Comparison of ENCODE assay signal across 1 cellular context in the genomic region with DNA sequence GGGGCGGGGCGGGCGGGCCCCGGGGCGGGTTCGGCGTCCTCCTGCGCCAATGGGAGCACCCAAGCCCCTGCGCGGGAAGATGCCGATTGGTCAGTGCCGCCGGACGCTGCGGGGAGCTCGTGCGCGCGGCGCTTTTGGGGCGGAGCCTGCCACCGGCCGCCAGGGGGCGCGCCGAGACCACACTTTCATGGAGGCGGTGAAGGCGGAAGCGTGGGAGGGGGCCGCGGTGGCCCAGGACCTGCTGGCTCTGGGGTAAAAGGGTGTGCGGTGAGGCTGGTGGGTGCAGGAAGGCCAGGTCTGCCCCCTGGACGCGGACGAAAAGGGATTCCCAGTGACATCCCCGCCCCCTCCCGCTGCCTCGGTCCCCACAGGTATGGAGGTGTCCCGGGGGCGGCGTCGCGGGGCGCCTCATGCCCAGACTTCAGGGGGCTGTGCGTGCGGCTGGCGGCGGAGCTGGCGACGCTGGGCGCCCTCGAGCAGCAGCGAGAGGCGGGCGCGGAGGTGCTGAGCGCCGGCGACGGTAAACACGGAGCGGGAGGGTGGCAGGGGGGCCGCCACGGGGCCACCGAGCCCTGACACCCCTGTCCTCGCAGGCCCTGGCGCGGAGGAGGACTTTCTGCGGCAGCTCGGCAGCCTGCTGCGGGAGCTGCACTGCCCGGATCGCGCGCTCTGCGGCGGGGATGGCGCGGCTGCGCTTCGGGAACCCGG.
A peak's percentile ranks its signal among the peaks of the same experiment; 100 is the strongest.
TF ChIP-seq lines count a peak whose summit lies in the region.

A gene (plus strand): TSS at position 127 of the 708 bp plus-strand sequence. CDS start 61 bp downstream, at position 188.

TF ChIP-seq in GM12878, 131 proteins besides CTCF, POLR2A, EP300 and RAD21 (continued from another document):
- TF ChIP-seq, protein P1, sequence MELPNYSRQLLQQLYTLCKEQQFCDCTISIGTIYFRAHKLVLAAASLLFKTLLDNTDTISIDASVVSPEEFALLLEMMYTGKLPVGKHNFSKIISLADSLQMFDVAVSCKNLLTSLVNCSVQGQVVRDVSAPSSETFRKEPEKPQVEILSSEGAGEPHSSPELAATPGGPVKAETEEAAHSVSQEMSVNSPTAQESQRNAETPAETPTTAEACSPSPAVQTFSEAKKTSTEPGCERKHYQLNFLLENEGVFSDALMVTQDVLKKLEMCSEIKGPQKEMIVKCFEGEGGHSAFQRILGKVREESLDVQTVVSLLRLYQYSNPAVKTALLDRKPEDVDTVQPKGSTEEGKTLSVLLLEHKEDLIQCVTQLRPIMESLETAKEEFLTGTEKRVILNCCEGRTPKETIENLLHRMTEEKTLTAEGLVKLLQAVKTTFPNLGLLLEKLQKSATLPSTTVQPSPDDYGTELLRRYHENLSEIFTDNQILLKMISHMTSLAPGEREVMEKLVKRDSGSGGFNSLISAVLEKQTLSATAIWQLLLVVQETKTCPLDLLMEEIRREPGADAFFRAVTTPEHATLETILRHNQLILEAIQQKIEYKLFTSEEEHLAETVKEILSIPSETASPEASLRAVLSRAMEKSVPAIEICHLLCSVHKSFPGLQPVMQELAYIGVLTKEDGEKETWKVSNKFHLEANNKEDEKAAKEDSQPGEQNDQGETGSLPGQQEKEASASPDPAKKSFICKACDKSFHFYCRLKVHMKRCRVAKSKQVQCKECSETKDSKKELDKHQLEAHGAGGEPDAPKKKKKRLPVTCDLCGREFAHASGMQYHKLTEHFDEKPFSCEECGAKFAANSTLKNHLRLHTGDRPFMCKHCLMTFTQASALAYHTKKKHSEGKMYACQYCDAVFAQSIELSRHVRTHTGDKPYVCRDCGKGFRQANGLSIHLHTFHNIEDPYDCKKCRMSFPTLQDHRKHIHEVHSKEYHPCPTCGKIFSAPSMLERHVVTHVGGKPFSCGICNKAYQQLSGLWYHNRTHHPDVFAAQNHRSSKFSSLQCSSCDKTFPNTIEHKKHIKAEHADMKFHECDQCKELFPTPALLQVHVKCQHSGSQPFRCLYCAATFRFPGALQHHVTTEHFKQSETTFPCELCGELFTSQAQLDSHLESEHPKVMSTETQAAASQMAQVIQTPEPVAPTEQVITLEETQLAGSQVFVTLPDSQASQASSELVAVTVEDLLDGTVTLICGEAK (IDR thresholded peaks at IDR 0.05; ENCODE audit: borderline replicate concordance), result no peak
- TF ChIP-seq RAD51 (IDR thresholded peaks at IDR 0.05), result no peak
- TF ChIP-seq MEF2B (IDR thresholded peaks at IDR 0.05; ENCODE audit: partially characterized antibody, poor library complexity, severe bottlenecking), result no peak
- TF ChIP-seq TARDBP (IDR thresholded peaks at IDR 0.05; ENCODE audit: borderline replicate concordance), result no peak
- TF ChIP-seq HDAC6 (IDR thresholded peaks at IDR 0.05; ENCODE audit: unreplicated experiment), result no peak
- TF ChIP-seq BRCA1 (IDR thresholded peaks at IDR 0.05; ENCODE audit: low read depth, low read length), result no peak
- TF ChIP-seq PAX5 (IDR thresholded peaks at IDR 0.05; ENCODE audit: borderline replicate concordance, low read depth, low read length), result 0 out of 2 replicates have a peak, but pooled peaks have one; percentile 21
- TF ChIP-seq EZH2 (IDR thresholded peaks at IDR 0.05; ENCODE audit: borderline replicate concordance, control insufficient read depth, low read depth, low read length), result no peak
- TF ChIP-seq SPI1 (IDR thresholded peaks at IDR 0.05; ENCODE audit: borderline replicate concordance, insufficient read depth, low read depth, low read length), result no peak
- TF ChIP-seq, protein P2, sequence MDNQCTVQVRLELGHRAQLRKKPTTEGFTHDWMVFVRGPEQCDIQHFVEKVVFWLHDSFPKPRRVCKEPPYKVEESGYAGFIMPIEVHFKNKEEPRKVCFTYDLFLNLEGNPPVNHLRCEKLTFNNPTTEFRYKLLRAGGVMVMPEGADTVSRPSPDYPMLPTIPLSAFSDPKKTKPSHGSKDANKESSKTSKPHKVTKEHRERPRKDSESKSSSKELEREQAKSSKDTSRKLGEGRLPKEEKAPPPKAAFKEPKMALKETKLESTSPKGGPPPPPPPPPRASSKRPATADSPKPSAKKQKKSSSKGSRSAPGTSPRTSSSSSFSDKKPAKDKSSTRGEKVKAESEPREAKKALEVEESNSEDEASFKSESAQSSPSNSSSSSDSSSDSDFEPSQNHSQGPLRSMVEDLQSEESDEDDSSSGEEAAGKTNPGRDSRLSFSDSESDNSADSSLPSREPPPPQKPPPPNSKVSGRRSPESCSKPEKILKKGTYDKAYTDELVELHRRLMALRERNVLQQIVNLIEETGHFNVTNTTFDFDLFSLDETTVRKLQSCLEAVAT (IDR thresholded peaks at IDR 0.05), result no peak
- peak; percentile 39; the same call in 1 of the 2 replicates for TF ChIP-seq NRF1 (conservative IDR thresholded peaks at IDR 0.05; ENCODE audit: low read depth, low read length)
- no peak for TF ChIP-seq JUND (IDR thresholded peaks at IDR 0.05; ENCODE audit: low read depth, low read length)
- no peak for TF ChIP-seq ZZZ3 (IDR thresholded peaks at IDR 0.05; ENCODE audit: control insufficient read depth, insufficient read length, low read depth)
- no peak for TF ChIP-seq IKZF2 (IDR thresholded peaks at IDR 0.05)
- TF ChIP-seq, protein P3, sequence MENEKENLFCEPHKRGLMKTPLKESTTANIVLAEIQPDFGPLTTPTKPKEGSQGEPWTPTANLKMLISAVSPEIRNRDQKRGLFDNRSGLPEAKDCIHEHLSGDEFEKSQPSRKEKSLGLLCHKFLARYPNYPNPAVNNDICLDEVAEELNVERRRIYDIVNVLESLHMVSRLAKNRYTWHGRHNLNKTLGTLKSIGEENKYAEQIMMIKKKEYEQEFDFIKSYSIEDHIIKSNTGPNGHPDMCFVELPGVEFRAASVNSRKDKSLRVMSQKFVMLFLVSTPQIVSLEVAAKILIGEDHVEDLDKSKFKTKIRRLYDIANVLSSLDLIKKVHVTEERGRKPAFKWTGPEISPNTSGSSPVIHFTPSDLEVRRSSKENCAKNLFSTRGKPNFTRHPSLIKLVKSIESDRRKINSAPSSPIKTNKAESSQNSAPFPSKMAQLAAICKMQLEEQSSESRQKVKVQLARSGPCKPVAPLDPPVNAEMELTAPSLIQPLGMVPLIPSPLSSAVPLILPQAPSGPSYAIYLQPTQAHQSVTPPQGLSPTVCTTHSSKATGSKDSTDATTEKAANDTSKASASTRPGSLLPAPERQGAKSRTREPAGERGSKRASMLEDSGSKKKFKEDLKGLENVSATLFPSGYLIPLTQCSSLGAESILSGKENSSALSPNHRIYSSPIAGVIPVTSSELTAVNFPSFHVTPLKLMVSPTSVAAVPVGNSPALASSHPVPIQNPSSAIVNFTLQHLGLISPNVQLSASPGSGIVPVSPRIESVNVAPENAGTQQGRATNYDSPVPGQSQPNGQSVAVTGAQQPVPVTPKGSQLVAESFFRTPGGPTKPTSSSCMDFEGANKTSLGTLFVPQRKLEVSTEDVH (IDR thresholded peaks at IDR 0.05; ENCODE audit: low read depth, partially characterized antibody), result no peak
- peak; percentile 94 to 98 for TF ChIP-seq BHLHE40 (IDR thresholded peaks at IDR 0.05; ENCODE audit: borderline replicate concordance in 1 of 2, low read depth in 2 of 2, low read length in 1 of 2)
- 0 out of 2 replicates have a peak, but pooled peaks have one; percentile 72 for TF ChIP-seq ZNF207 (IDR thresholded peaks at IDR 0.05; ENCODE audit: borderline replicate concordance)
- no peak for TF ChIP-seq NFYA (IDR thresholded peaks at IDR 0.05; ENCODE audit: borderline replicate concordance, low read depth, low read length)
- no peak; the same call in 1 of the 2 replicates for TF ChIP-seq EED (IDR thresholded peaks at IDR 0.05; ENCODE audit: low read depth)
- peak; percentile 41; the same call in 1 of the 2 replicates for TF ChIP-seq ZSCAN29 (IDR thresholded peaks at IDR 0.05)
